ENCODE assay signal across 1 cellular context in the genomic region with DNA sequence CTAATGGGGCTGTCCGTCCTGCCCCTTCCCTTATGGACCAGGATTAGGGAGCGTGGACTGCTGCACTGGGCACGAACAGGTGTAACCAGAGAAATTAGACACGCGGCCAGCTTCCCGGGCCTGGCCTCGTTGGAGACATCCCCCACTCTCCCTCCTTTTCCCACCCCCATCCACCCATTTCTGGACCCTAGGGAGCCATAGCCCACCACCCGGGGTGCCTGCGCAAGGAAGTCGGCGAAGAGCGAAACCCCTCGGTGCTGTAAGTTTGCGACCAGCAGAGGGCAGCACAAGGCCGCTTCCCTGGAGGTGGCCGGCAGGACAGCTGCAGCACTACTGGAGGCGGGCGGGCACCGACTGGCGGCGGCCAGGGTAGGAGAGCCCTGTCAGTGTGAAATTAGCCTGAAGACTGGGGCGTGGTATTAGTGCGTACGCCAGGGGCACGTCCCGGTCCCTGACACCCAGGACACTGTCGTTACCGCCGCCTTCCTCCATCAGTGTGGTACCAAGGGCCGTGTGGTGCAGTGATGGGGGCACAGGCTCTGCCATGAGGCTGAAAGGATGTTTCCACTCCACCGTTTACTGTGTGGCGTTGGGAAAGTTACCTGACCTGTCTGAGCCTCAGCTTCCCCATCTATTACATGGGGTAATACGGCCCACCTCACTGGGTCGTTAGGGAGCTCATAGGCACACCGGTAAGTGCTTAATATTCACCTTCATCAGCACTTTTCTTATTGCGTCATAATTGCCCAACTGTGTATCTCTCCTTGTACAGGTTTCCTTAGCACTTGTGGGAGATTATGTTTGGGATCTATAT.
TF ChIP-seq lines count a peak whose summit lies in the region.

No MANE protein-coding gene starts in this region.

TF ChIP-seq in HepG2, 621 proteins besides CTCF, POLR2A, EP300 and RAD21 (continued from another document and continues in another):
- TF ChIP-seq TFDP2 (CRISPR knock-in tag; IDR thresholded peaks at IDR 0.05), result no peak
- peak; percentile 36; the same call in 1 of the 2 replicates for TF ChIP-seq MEIS1 (CRISPR knock-in tag; IDR thresholded peaks at IDR 0.05; ENCODE audit: borderline replicate concordance)
- TF ChIP-seq ZSCAN31 (CRISPR knock-in tag; IDR thresholded peaks at IDR 0.05; ENCODE audit: low read depth), result peak; percentile 86; the same call in 1 of the 2 replicates
- TF ChIP-seq SNAI1 (CRISPR knock-in tag; IDR thresholded peaks at IDR 0.05; ENCODE audit: borderline replicate concordance), result no peak
- no peak for TF ChIP-seq RFXAP (CRISPR knock-in tag; IDR thresholded peaks at IDR 0.05; ENCODE audit: borderline replicate concordance)
- peak; percentile 80 for TF ChIP-seq XRCC5 (optimal IDR thresholded peaks at IDR 0.05; ENCODE audit: low read length)
- 0 out of 2 replicates have a peak, but pooled peaks have one; percentile 24 for TF ChIP-seq NFIB (CRISPR knock-in tag; IDR thresholded peaks at IDR 0.05; ENCODE audit: borderline replicate concordance)
- no peak for TF ChIP-seq RFX5 (IDR thresholded peaks at IDR 0.05; ENCODE audit: low read depth, low read length)
- peak; percentile 80 for TF ChIP-seq ZNF883 (CRISPR knock-in tag; IDR thresholded peaks at IDR 0.05; ENCODE audit: not compliant biosample characterization)
- no peak for TF ChIP-seq CBX2 (IDR thresholded peaks at IDR 0.05; ENCODE audit: low read depth, low read length)
- peak; percentile 71; the same call in 1 of the 2 replicates for TF ChIP-seq CBX2 (CRISPR knock-in tag; IDR thresholded peaks at IDR 0.05; ENCODE audit: low read depth)
- TF ChIP-seq POGK (CRISPR knock-in tag; conservative IDR thresholded peaks at IDR 0.05), result peak; percentile 81
- TF ChIP-seq ZNF24 (IDR thresholded peaks at IDR 0.05), result no peak
- peak; percentile 86 for TF ChIP-seq ZNF501 (CRISPR knock-in tag; IDR thresholded peaks at IDR 0.05)
- no peak; the same call in 1 of the 2 replicates for TF ChIP-seq ZNF430 (CRISPR knock-in tag; IDR thresholded peaks at IDR 0.05)
- peak; percentile 94 for TF ChIP-seq KDM2A (CRISPR knock-in tag; IDR thresholded peaks at IDR 0.05; ENCODE audit: borderline replicate concordance, low read depth)
- TF ChIP-seq ZFP91 (CRISPR knock-in tag; IDR thresholded peaks at IDR 0.05; ENCODE audit: borderline replicate concordance), result peak; percentile 75; the same call in 1 of the 2 replicates
- peak; percentile 41; the same call in 1 of the 2 replicates for TF ChIP-seq MYC (CRISPR knock-in tag; IDR thresholded peaks at IDR 0.05; ENCODE audit: borderline replicate concordance)
- no peak for TF ChIP-seq ZNF484 (CRISPR knock-in tag; IDR thresholded peaks at IDR 0.05; ENCODE audit: borderline replicate concordance, low read depth)
- TF ChIP-seq THAP9 (CRISPR knock-in tag; IDR thresholded peaks at IDR 0.05; ENCODE audit: borderline replicate concordance), result peak; percentile 34; the same call in 1 of the 2 replicates
- no peak for TF ChIP-seq ZNF616 (CRISPR knock-in tag; IDR thresholded peaks at IDR 0.05; ENCODE audit: low read depth)
- TF ChIP-seq, protein P1, sequence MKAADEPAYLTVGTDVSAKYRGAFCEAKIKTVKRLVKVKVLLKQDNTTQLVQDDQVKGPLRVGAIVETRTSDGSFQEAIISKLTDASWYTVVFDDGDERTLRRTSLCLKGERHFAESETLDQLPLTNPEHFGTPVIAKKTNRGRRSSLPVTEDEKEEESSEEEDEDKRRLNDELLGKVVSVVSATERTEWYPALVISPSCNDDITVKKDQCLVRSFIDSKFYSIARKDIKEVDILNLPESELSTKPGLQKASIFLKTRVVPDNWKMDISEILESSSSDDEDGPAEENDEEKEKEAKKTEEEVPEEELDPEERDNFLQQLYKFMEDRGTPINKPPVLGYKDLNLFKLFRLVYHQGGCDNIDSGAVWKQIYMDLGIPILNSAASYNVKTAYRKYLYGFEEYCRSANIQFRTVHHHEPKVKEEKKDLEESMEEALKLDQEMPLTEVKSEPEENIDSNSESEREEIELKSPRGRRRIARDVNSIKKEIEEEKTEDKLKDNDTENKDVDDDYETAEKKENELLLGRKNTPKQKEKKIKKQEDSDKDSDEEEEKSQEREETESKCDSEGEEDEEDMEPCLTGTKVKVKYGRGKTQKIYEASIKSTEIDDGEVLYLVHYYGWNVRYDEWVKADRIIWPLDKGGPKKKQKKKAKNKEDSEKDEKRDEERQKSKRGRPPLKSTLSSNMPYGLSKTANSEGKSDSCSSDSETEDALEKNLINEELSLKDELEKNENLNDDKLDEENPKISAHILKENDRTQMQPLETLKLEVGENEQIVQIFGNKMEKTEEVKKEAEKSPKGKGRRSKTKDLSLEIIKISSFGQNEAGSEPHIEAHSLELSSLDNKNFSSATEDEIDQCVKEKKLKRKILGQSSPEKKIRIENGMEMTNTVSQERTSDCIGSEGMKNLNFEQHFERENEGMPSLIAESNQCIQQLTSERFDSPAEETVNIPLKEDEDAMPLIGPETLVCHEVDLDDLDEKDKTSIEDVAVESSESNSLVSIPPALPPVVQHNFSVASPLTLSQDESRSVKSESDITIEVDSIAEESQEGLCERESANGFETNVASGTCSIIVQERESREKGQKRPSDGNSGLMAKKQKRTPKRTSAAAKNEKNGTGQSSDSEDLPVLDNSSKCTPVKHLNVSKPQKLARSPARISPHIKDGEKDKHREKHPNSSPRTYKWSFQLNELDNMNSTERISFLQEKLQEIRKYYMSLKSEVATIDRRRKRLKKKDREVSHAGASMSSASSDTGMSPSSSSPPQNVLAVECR (CRISPR knock-in tag; IDR thresholded peaks at IDR 0.05; ENCODE audit: borderline replicate concordance), result peak; percentile 56; the same call in 1 of the 2 replicates
- no peak; the same call in 1 of the 2 replicates for TF ChIP-seq ZNF547 (CRISPR knock-in tag; IDR thresholded peaks at IDR 0.05)
- TF ChIP-seq, protein P2, sequence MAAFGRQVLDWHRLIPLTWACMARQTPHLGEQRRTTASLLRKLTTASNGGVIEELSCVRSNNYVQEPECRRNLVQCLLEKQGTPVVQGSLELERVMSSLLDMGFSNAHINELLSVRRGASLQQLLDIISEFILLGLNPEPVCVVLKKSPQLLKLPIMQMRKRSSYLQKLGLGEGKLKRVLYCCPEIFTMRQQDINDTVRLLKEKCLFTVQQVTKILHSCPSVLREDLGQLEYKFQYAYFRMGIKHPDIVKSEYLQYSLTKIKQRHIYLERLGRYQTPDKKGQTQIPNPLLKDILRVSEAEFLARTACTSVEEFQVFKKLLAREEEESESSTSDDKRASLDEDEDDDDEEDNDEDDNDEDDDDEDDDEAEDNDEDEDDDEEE (CRISPR knock-in tag; IDR thresholded peaks at IDR 0.05), result no peak
- TF ChIP-seq PRDM4 (CRISPR knock-in tag; IDR thresholded peaks at IDR 0.05; ENCODE audit: borderline replicate concordance), result no peak
- TF ChIP-seq, protein P3, sequence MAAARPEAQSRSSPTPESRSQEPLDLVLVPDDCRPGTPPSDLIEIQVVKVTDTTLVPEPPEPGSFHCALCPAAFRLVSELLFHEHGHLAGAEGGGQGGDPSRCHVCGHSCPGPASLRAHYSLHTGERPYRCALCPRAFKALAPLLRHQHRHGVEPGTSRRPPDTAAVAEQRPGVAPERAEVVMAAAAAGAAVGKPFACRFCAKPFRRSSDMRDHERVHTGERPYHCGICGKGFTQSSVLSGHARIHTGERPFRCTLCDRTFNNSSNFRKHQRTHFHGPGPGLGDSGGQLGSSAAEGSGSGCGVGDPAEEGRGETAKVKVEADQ (CRISPR knock-in tag; IDR thresholded peaks at IDR 0.05; ENCODE audit: borderline replicate concordance), result 0 out of 2 replicates have a peak, but pooled peaks have one; percentile 61
- TF ChIP-seq ZNF543 (CRISPR knock-in tag; IDR thresholded peaks at IDR 0.05), result no peak
- TF ChIP-seq ZNF768 (CRISPR knock-in tag; IDR thresholded peaks at IDR 0.05), result peak; percentile 97
- no peak for TF ChIP-seq ZNF30 (CRISPR knock-in tag; IDR thresholded peaks at IDR 0.05)
- no peak for TF ChIP-seq ZNF546 (CRISPR knock-in tag; conservative IDR thresholded peaks at IDR 0.05)
- TF ChIP-seq ZNF180 (CRISPR knock-in tag; IDR thresholded peaks at IDR 0.05; ENCODE audit: borderline replicate concordance, low read depth), result no peak
- TF ChIP-seq, protein P4, sequence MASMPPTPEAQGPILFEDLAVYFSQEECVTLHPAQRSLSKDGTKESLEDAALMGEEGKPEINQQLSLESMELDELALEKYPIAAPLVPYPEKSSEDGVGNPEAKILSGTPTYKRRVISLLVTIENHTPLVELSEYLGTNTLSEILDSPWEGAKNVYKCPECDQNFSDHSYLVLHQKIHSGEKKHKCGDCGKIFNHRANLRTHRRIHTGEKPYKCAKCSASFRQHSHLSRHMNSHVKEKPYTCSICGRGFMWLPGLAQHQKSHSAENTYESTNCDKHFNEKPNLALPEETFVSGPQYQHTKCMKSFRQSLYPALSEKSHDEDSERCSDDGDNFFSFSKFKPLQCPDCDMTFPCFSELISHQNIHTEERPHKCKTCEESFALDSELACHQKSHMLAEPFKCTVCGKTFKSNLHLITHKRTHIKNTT (CRISPR knock-in tag; IDR thresholded peaks at IDR 0.05), result no peak
